ENCODE assay signal across 25 cellular contexts in genomic region chr2:37912056-37912455, GRCh38. TPM values are rescaled to one million over a fixed set of nuclear protein-coding genes. Genes with fewer than 3 reads are reported as not detected.
DNase-seq lines count a peak whose midpoint lies in the region; ATAC-seq and TF ChIP-seq lines count a peak whose summit lies in the region.
"Had no signal": no experiment of that assay in that cellular context is flagged by ENCODE, and none has a peak within 500 bp of the region (broad histone marks: within the 10 kb centered on the region; RNA-seq: fewer than 3 reads in every experiment).

No MANE protein-coding gene starts in this region.

- peaks cover 1% of the 10 kb centered on the region; the same call in 1 of the 2 replicates for H3K27me3 Mint-ChIP-seq in HFFc6 (ENCODE audit: insufficient read depth)
- H3K27me3 Mint-ChIP-seq: type B pancreatic cell had no signal

- no peaks in the 10 kb centered on the region for H3K9me3 Mint-ChIP-seq in HFFc6
- H3K9me3 Mint-ChIP-seq: activated CD4-positive, alpha-beta T cell treated with anti-CD3 and anti-CD28 coated beads, Interleukin-2, amount 10 ng/mL, durations not matched to agents 7 days and 5 days; activated naive CD4-positive, alpha-beta T cell treated with anti-CD3 and anti-CD28 coated beads, Interleukin-2, amount 10 ng/mL, durations not matched to agents 7 days and 5 days; activated T-helper 1 cell treated with anti-CD3 and anti-CD28 coated beads, Interleukin-12 subunit alpha, Interleukin-12 subunit beta, Interleukin-2, Interleukin-4 antibody, amounts not matched to agents 30 ng/mL and 10 ng/mL and 1 ng/mL, durations not matched to agents 14 hours and 24 hours and 36 hours; CD4-positive, alpha-beta T cell; neural progenitor cell; type B pancreatic cell had no signal

- peaks cover 54% of the 10 kb centered on the region for H3K4me1 Mint-ChIP-seq in HFFc6 (ENCODE audit: low read depth)
- H3K4me1 Mint-ChIP-seq: activated CD4-positive, alpha-beta T cell treated with anti-CD3 and anti-CD28 coated beads, Interleukin-2, amount 10 ng/mL, durations not matched to agents 7 days and 5 days; activated CD8-positive, alpha-beta memory T cell treated with anti-CD3 and anti-CD28 coated beads, Interleukin-2, amount 10 ng/mL, durations not matched to agents 7 days and 5 days; activated naive CD4-positive, alpha-beta T cell treated with anti-CD3 and anti-CD28 coated beads, Interleukin-2, amount 10 ng/mL, durations not matched to agents 7 days and 5 days had no signal

- no peak overlapping the region for H3K4me3 Mint-ChIP-seq in HFFc6
- H3K4me3 Mint-ChIP-seq: activated CD4-positive, alpha-beta T cell treated with anti-CD3 and anti-CD28 coated beads, Interleukin-2, amount 10 ng/mL, durations not matched to agents 7 days and 5 days; activated CD8-positive, alpha-beta memory T cell treated with anti-CD3 and anti-CD28 coated beads, Interleukin-2, amount 10 ng/mL, durations not matched to agents 7 days and 5 days; activated naive CD4-positive, alpha-beta T cell treated with anti-CD3 and anti-CD28 coated beads, Interleukin-2, amount 10 ng/mL, durations not matched to agents 7 days and 5 days; activated T-helper 1 cell treated with anti-CD3 and anti-CD28 coated beads, Interleukin-12 subunit alpha, Interleukin-12 subunit beta, Interleukin-2, Interleukin-4 antibody, amounts not matched to agents 30 ng/mL and 10 ng/mL and 1 ng/mL, durations not matched to agents 14 hours and 24 hours and 36 hours; CD4-positive, alpha-beta T cell; neural progenitor cell; type B pancreatic cell had no signal

- no peak overlapping the region for H3K4me3 ChIP-seq in astrocyte of the spinal cord (ENCODE audit: low read depth, low read length)
- no peak overlapping the region for H3K4me3 ChIP-seq in fibroblast of the aortic adventitia (ENCODE audit: low read depth, low read length)
- H3K4me3 ChIP-seq: HAP-1, lung, neural progenitor cell, prostate gland had no signal

- in situ Hi-C loops in astrocyte of the spinal cord (cut with HindIII; ENCODE audit: low sequenced_read_pairs): no loop called here

- no peaks in the 10 kb centered on the region for H3K36me3 Mint-ChIP-seq in HFFc6 (ENCODE audit: low read depth)
- H3K36me3 Mint-ChIP-seq: activated CD8-positive, alpha-beta memory T cell treated with anti-CD3 and anti-CD28 coated beads, Interleukin-2, amount 10 ng/mL, durations not matched to agents 7 days and 5 days; activated naive CD4-positive, alpha-beta T cell treated with anti-CD3 and anti-CD28 coated beads, Interleukin-2, amount 10 ng/mL, durations not matched to agents 7 days and 5 days; neural progenitor cell; type B pancreatic cell had no signal

- no peak for TF ChIP-seq CTCF in HFFc6 (IDR thresholded peaks at IDR 0.05)
- no peak for TF ChIP-seq CTCF in astrocyte of the spinal cord (IDR thresholded peaks at IDR 0.05; ENCODE audit: low read depth, low read length)
- no peak for TF ChIP-seq CTCF in fibroblast of the aortic adventitia (IDR thresholded peaks at IDR 0.05; ENCODE audit: insufficient read depth, low read length)

- DNase-seq in HFFc6 (peak; percentile 40), astrocyte of the spinal cord (ENCODE audit: low read depth, low spot score) (peak; percentile 49), fibroblast of the aortic adventitia (ENCODE audit: low read depth) (peak; percentile 49), stromal cell of bone marrow (ENCODE audit: low read depth) (peak; percentile 28), DMS53 (lab: John Stamatoyannopoulos, UW) (no peak), SHP77 treated with DMSO at 0.1 percent for 48 hours (lab: John Stamatoyannopoulos, UW) (no peak)
- DNase-seq in activated T-cell treated with anti-CD3 and anti-CD28 coated beads, Interleukin-2, amount 50 U/mL, for 48 hours: no peak
- DNase-seq: activated CD4-positive, alpha-beta T cell treated with anti-CD3 and anti-CD28 coated beads, Interleukin-2, amount 10 ng/mL, durations not matched to agents 7 days and 5 days; activated CD8-positive, alpha-beta memory T cell treated with anti-CD3 and anti-CD28 coated beads, Interleukin-2, amount 10 ng/mL, durations not matched to agents 7 days and 5 days; activated naive CD4-positive, alpha-beta T cell treated with anti-CD3 and anti-CD28 coated beads, Interleukin-2, amount 10 ng/mL, durations not matched to agents 7 days and 5 days; anterior cingulate cortex; CD4-positive, alpha-beta T cell; cerebellar nuclear complex; DMS 273 treated with DMSO at 0.1 percent for 48 hours; NCI-H1092 treated with DMSO at 0.1 percent for 48 hours; NCI-H1930; stimulated activated CD8-positive, alpha-beta memory T cell treated with anti-CD3 and anti-CD28 coated beads, Interleukin-4, amount 100 ng/mL, for 48 hours; T-helper 9 cell had no signal

- ATAC-seq in HG03342 (IDR thresholded peaks at IDR 0.05; ENCODE audit: unreplicated experiment): no peak
- ATAC-seq: activated CD8-positive, alpha-beta memory T cell treated with anti-CD3 and anti-CD28 coated beads, Interleukin-2, amount 10 ng/mL, durations not matched to agents 7 days and 5 days had no signal

- peak overlapping the region; percentile 4; the same call in 1 of the 2 replicates for H3K27ac Mint-ChIP-seq in HFFc6
- H3K27ac Mint-ChIP-seq: activated CD4-positive, alpha-beta T cell treated with anti-CD3 and anti-CD28 coated beads, Interleukin-2, amount 10 ng/mL, durations not matched to agents 7 days and 5 days; activated CD8-positive, alpha-beta memory T cell treated with anti-CD3 and anti-CD28 coated beads, Interleukin-2, amount 10 ng/mL, durations not matched to agents 7 days and 5 days; activated naive CD4-positive, alpha-beta T cell treated with anti-CD3 and anti-CD28 coated beads, Interleukin-2, amount 10 ng/mL, durations not matched to agents 7 days and 5 days; activated T-helper 1 cell treated with anti-CD3 and anti-CD28 coated beads, Interleukin-12 subunit alpha, Interleukin-12 subunit beta, Interleukin-2, Interleukin-4 antibody, amounts not matched to agents 30 ng/mL and 10 ng/mL and 1 ng/mL, durations not matched to agents 14 hours and 24 hours and 36 hours; CD4-positive, alpha-beta T cell; neural progenitor cell; type B pancreatic cell had no signal

RNA-seq across cellular contexts. Expression of gene RMDN2, which starts 13.0 kb away (rescaled TPM):
- 1 to 10 TPM; 2.6 to 6.7 (median 3.4) TPM for total RNA-seq in HFFc6 (2021; fragmentation: NEBNext Ultra II Directional; extraction: Animal tissue kit (Norgen Biotek cat#: 25700))
- 9.6 and 14.9 TPM in 2 replicates for total RNA-seq in fibroblast of the aortic adventitia (ENCODE audit: low replicate concordance)

Comparison
In these comparisons a context has a peak if more than half of its experiments do, and no peak if none do; other contexts are left out.
1. DNase-seq: peak in HFFc6 (single experiment), astrocyte of the spinal cord (single experiment), fibroblast of the aortic adventitia (single experiment) and stromal cell of bone marrow (single experiment); none in activated T-cell treated with anti-CD3 and anti-CD28 coated beads, Interleukin-2, amount 50 U/mL, for 48 hours (0 of 2), DMS53 (single experiment) and SHP77 treated with DMSO at 0.1 percent for 48 hours (single experiment).